Comparison of ENCODE assay signal across 28 cellular contexts in genomic region chr14:56367416-56367815, GRCh38.
"Had no signal": no experiment of that assay in that cellular context is flagged by ENCODE, and none has a peak within 500 bp of the region (broad histone marks: within the 10 kb centered on the region; RNA-seq: fewer than 3 reads in every experiment).

No MANE protein-coding gene starts in this region.

- FAIRE-seq: colon, endometrium, endothelial cell of umbilical vein, frontal cortex had no signal

- H3K4me3 Mint-ChIP-seq: dendritic cell treated with granulocyte-macrophage colony-stimulating factor and Interleukin-4, amounts not matched to agents 40 ng/mL and 50 ng/mL, for 4 days; effector memory CD8-positive, alpha-beta T cell; endodermal cell had no signal

- DNase-seq: colonic mucosa; cortex of kidney; dermis blood vessel endothelial cell; dorsolateral prefrontal cortex; effector CD4-positive, alpha-beta T cell; effector CD8-positive, alpha-beta T cell; effector memory CD4-positive, alpha-beta T cell; effector memory CD8-positive, alpha-beta T cell; endodermal cell; erythroblast; esophagus squamous epithelium; foreskin fibroblast; foreskin keratinocyte; foreskin melanocyte; gastrocnemius medialis; glutamatergic neuron; heart left ventricle; heart right ventricle had no signal

- H3K4me1 Mint-ChIP-seq: endodermal cell had no signal

- H3K27me3 ChIP-seq: colonic mucosa, dorsolateral prefrontal cortex, esophagus muscularis mucosa, esophagus squamous epithelium, gastrocnemius medialis, gastroesophageal sphincter, heart left ventricle, heart right ventricle had no signal

- ATAC-seq: effector memory CD8-positive, alpha-beta T cell; esophagus mucosa; foreskin keratinocyte; gastrocnemius medialis; gastroesophageal sphincter; heart left ventricle; heart right ventricle had no signal

- H3K27ac Mint-ChIP-seq: dendritic cell treated with granulocyte-macrophage colony-stimulating factor and Interleukin-4, amounts not matched to agents 40 ng/mL and 50 ng/mL, for 4 days; effector memory CD8-positive, alpha-beta T cell; endodermal cell had no signal

- H3K36me3 ChIP-seq: colonic mucosa, esophagus muscularis mucosa, esophagus squamous epithelium, gastrocnemius medialis, gastroesophageal sphincter, heart left ventricle, heart right ventricle had no signal

- H3K9me3 ChIP-seq: colonic mucosa, gastrocnemius medialis had no signal

- H3K4me3 ChIP-seq: colonic mucosa, coronary artery, dorsolateral prefrontal cortex, esophagus muscularis mucosa, esophagus squamous epithelium, gastrocnemius medialis, gastroesophageal sphincter, heart left ventricle, heart right ventricle had no signal

- H3K27ac ChIP-seq: colonic mucosa, coronary artery, dorsolateral prefrontal cortex, epithelial cell of prostate, esophagus muscularis mucosa, esophagus squamous epithelium, foreskin keratinocyte, gastrocnemius medialis, gastroesophageal sphincter, heart left ventricle, heart right ventricle had no signal
